1 cellular context compared by ENCODE assay signal in genomic region chr20:20820104-20820503, GRCh38.
TF ChIP-seq lines count a peak whose summit lies in the region.

No MANE protein-coding gene starts in this region.

TF ChIP-seq in GM23338, 12 proteins besides CTCF, POLR2A, EP300 and RAD21 (continued from another document):
- TF ChIP-seq ETS1 (IDR thresholded peaks at IDR 0.05) (no peak), EZH2phosphoT487 (IDR thresholded peaks at IDR 0.05; ENCODE audit: unreplicated experiment) (no peak), EZH2 (IDR thresholded peaks at IDR 0.05; ENCODE audit: low read depth, unreplicated experiment) (no peak), ZNF331 (CRISPR knock-in tag; IDR thresholded peaks at IDR 0.05; ENCODE audit: low read depth) (no peak), REST (IDR thresholded peaks at IDR 0.05; ENCODE audit: unreplicated experiment) (no peak), POLR2AphosphoS5 (IDR thresholded peaks at IDR 0.05; ENCODE audit: low read depth) (no peak)
TF ChIP-seq in GM23338: peak in this region for 0.
